Comparison of ENCODE assay signal across 8 cellular contexts in genomic region chr15:64381000-64381751, GRCh38.
A peak's percentile ranks its signal among the peaks of the same experiment; 100 is the strongest.
DNase-seq lines count a peak whose midpoint lies in the region; TF ChIP-seq lines count a peak whose summit lies in the region.

A gene with protein sequence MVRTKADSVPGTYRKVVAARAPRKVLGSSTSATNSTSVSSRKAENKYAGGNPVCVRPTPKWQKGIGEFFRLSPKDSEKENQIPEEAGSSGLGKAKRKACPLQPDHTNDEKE (minus strand): TSS chr15:64381441. CDS start chr15:64381371, 70 bp downstream.

- H3K4me3 ChIP-seq in MM.1S (ENCODE audit: low read length) = peak within 1 kb of the TSS; percentile 84

- no peaks in the 10 kb centered on the region for H3K27me3 ChIP-seq in MM.1S (replicated peaks; ENCODE audit: insufficient read depth, low read length)

- H3K9me3 ChIP-seq in MM.1S (replicated peaks; ENCODE audit: insufficient read depth, low read length) = no peaks in the 10 kb centered on the region

- H3K36me3 Mint-ChIP-seq in nephron progenitor cell (ENCODE audit: low read depth) = peaks cover 9% of the 10 kb centered on the region
- H3K36me3 Mint-ChIP-seq in stimulated activated naive CD8-positive, alpha-beta T cell treated with anti-CD3 and anti-CD28 coated beads, Interleukin-15, Interleukin-2, amounts not matched to agents 100 ng/mL and 50 ng/mL, for 24 hours (ENCODE audit: low read depth) = peaks cover 9% of the 10 kb centered on the region

- H3K79me2 ChIP-seq in MM.1S (ENCODE audit: low read length) = peaks cover 34% of the 10 kb centered on the region

- H3K36me3 ChIP-seq in MM.1S (replicated peaks; ENCODE audit: insufficient read depth, low read length) = no peaks in the 10 kb centered on the region

- TF ChIP-seq CTCF in MM.1S (IDR thresholded peaks at IDR 0.05; ENCODE audit: low read length) = no peak
- no peak for TF ChIP-seq CTCF in nephron progenitor cell (IDR thresholded peaks at IDR 0.05)

- H3K4me1 Mint-ChIP-seq in nephron progenitor cell = peaks cover 41% of the 10 kb centered on the region
- peaks cover 18% of the 10 kb centered on the region for H3K4me1 Mint-ChIP-seq in stimulated activated naive CD8-positive, alpha-beta T cell treated with anti-CD3 and anti-CD28 coated beads, Interleukin-15, Interleukin-2, amounts not matched to agents 100 ng/mL and 50 ng/mL, for 24 hours (ENCODE audit: low read depth)

- H3K4me1 ChIP-seq in MM.1S (ENCODE audit: low read length) = peaks cover 4% of the 10 kb centered on the region; the same call in 1 of the 2 replicates

- no peak within 1 kb of the TSS for H3K27ac ChIP-seq in MM.1S (ENCODE audit: low read length)

- no peaks in the 10 kb centered on the region for H4K20me1 ChIP-seq in MM.1S (ENCODE audit: insufficient read depth, low read length)

- peak within 1 kb of the TSS; percentile 79 for H2AFZ ChIP-seq in MM.1S (ENCODE audit: low read length)

- peak within 1 kb of the TSS; percentile 77 for H3K4me2 ChIP-seq in MM.1S (ENCODE audit: low read depth, low read length)

- peak; percentile 93 for DNase-seq in GDM1 (lab: John Stamatoyannopoulos, UW)
- peak; percentile 98 for DNase-seq in HCEC 1CT
- peak; percentile 97 for DNase-seq in MM.1S
- DNase-seq in SHP77 treated with DMSO at 0.1 percent for 48 hours (lab: John Stamatoyannopoulos, UW) = peak; percentile 98
- peak; percentile 85 for DNase-seq in activated effector memory CD4-positive, alpha-beta T cell treated with Interleukin-2 at 50 U/mL for 16 hours
- peak; percentile 91 for DNase-seq in fibroblast of the conjunctiva (ENCODE audit: low read depth)
- DNase-seq in nephron progenitor cell = peak; percentile 91

- H3K9ac ChIP-seq in MM.1S (ENCODE audit: low read length) = peak within 1 kb of the TSS; percentile 73

- H3K4me3 Mint-ChIP-seq in nephron progenitor cell = peak within 1 kb of the TSS; percentile 92
- peak within 1 kb of the TSS; percentile 87 for H3K4me3 Mint-ChIP-seq in stimulated activated naive CD8-positive, alpha-beta T cell treated with anti-CD3 and anti-CD28 coated beads, Interleukin-15, Interleukin-2, amounts not matched to agents 100 ng/mL and 50 ng/mL, for 24 hours

- no peaks in the 10 kb centered on the region for H3K9me2 ChIP-seq in MM.1S (replicated peaks; ENCODE audit: insufficient read depth, low read length)

- H3F3A ChIP-seq in MM.1S (ENCODE audit: insufficient read depth, low read length) = 0 out of 2 replicates have a peak, but pooled peaks cover 3% of the 10 kb centered on the region

- H3K27me3 Mint-ChIP-seq in nephron progenitor cell (ENCODE audit: low read depth, poor library complexity) = no peaks in the 10 kb centered on the region
- no peaks in the 10 kb centered on the region for H3K27me3 Mint-ChIP-seq in stimulated activated naive CD8-positive, alpha-beta T cell treated with anti-CD3 and anti-CD28 coated beads, Interleukin-15, Interleukin-2, amounts not matched to agents 100 ng/mL and 50 ng/mL, for 24 hours

- no peaks in the 10 kb centered on the region for H3K9me3 Mint-ChIP-seq in nephron progenitor cell
- H3K9me3 Mint-ChIP-seq in stimulated activated naive CD8-positive, alpha-beta T cell treated with anti-CD3 and anti-CD28 coated beads, Interleukin-15, Interleukin-2, amounts not matched to agents 100 ng/mL and 50 ng/mL, for 24 hours = no peaks in the 10 kb centered on the region

- no peak within 1 kb of the TSS for H3K27ac Mint-ChIP-seq in nephron progenitor cell
- peak within 1 kb of the TSS; percentile 81 for H3K27ac Mint-ChIP-seq in stimulated activated naive CD8-positive, alpha-beta T cell treated with anti-CD3 and anti-CD28 coated beads, Interleukin-15, Interleukin-2, amounts not matched to agents 100 ng/mL and 50 ng/mL, for 24 hours
